Comparison of ENCODE assay signal across 15 cellular contexts in genomic region chr2:11683966-11684365, GRCh38. TPM values are rescaled to one million over a fixed set of nuclear protein-coding genes. Genes with fewer than 3 reads are reported as not detected.
DNase-seq lines count a peak whose midpoint lies in the region; ATAC-seq and TF ChIP-seq lines count a peak whose summit lies in the region.
"Had no signal": no experiment of that assay in that cellular context is flagged by ENCODE, and none has a peak within 500 bp of the region (broad histone marks: within the 10 kb centered on the region; RNA-seq: fewer than 3 reads in every experiment).

No MANE protein-coding gene starts in this region.

- H2AK5ac ChIP-seq in neuronal stem cell (ENCODE audit: low read depth, low read length), result no peak overlapping the region

- no peak overlapping the region for H4K91ac ChIP-seq in neuronal stem cell (ENCODE audit: low read depth, low read length, poor library complexity)

- H3K23ac ChIP-seq in neuronal stem cell (ENCODE audit: low read depth, low read length, poor library complexity), result peak overlapping the region; percentile 8

- H3K4me3 ChIP-seq in heart left ventricle (no peak overlapping the region), neuronal stem cell (ENCODE audit: low read length in 2 of 2) (no peak overlapping the region), spleen (no peak overlapping the region), ascending aorta (no peak overlapping the region)

- no peaks in the 10 kb centered on the region for H3K79me1 ChIP-seq in neuronal stem cell (ENCODE audit: low read depth, low read length)

- no peaks in the 10 kb centered on the region for H3K36me3 ChIP-seq in heart left ventricle
- H3K36me3 ChIP-seq in neuronal stem cell (replicated peaks in 1 of 2; ENCODE audit: control insufficient read depth in 2 of 2, insufficient read depth in 2 of 2, low read length in 2 of 2), result no peaks in the 10 kb centered on the region
- no peaks in the 10 kb centered on the region for H3K36me3 ChIP-seq in spleen
- H3K36me3 ChIP-seq in ascending aorta, result no peaks in the 10 kb centered on the region
- H3K36me3 ChIP-seq: BE2C had no signal

- no peak overlapping the region for H3K9ac ChIP-seq in neuronal stem cell (ENCODE audit: low read depth, low read length, poor library complexity)

- H3K4me2 ChIP-seq in neuronal stem cell (ENCODE audit: insufficient read depth, low read length, poor library complexity, severe bottlenecking), result no peak overlapping the region

- H3K9me3 ChIP-seq in heart left ventricle (no peaks in the 10 kb centered on the region), neuronal stem cell (replicated peaks in 1 of 2; ENCODE audit: control insufficient read depth in 2 of 2, insufficient read depth in 1 of 2, low read depth in 1 of 2, low read length in 2 of 2) (no peaks in the 10 kb centered on the region), spleen (no peaks in the 10 kb centered on the region), ascending aorta (no peaks in the 10 kb centered on the region)
- H3K9me3 ChIP-seq: BE2C had no signal

- H2BK5ac ChIP-seq in neuronal stem cell (ENCODE audit: low read length), result no peak overlapping the region

- ATAC-seq in Right ventricle myocardium superior (ENCODE audit: poor library complexity) (no peak), heart left ventricle (no peak), left lobe of liver (no peak)

- 79 to 84% (median 83%) methylated on average over 4 of the region's 4 CpGs for WGBS in heart left ventricle, 4 donors
- WGBS in neuronal stem cell (ENCODE audit: extremely low coverage in 2 of 2, insufficient read length in 2 of 2, insufficient replicate concordance in 1 of 2), 2 donors, result no CpG with 5 or more reads among the region's 4 CpGs
- whole genome bisulfite sequencing in spleen, 5 donors, result 83 to 90% (median 88%) methylated on average over 4 of the region's 4 CpGs

- DNase-seq in Right ventricle myocardium superior (peak; percentile 12), heart left ventricle (no peak), neuronal stem cell (ENCODE audit: low spot score) (no peak), spleen (peak; percentile 22), ascending aorta (ENCODE audit: low spot score in 2 of 2) (no peak), ecto neural progenitor cell (ENCODE audit: low spot score) (no peak), left lobe of liver (ENCODE audit: low spot score) (no peak)
- DNase-seq: BE2C; CD4-positive, alpha-beta memory T cell; DMS153; EL; GOT3 had no signal

- H3K27me3 ChIP-seq in heart left ventricle (peaks cover 0 to 13% (median 0%) of the 10 kb centered on the region in 9 donors), neuronal stem cell (ENCODE audit: control insufficient read depth in 3 of 3, insufficient read depth in 3 of 3, low read depth in 1 of 3, low read length in 3 of 3) (peaks cover 0 to 45% (median 0%) of the 10 kb centered on the region in 3 experiments), spleen (replicated peaks in 1 of 7) (peaks cover 0 to 31% (median 4%) of the 10 kb centered on the region in 7 donors), ascending aorta (no peaks in the 10 kb centered on the region)
- H3K27me3 ChIP-seq: BE2C had no signal

- H2BK12ac ChIP-seq in neuronal stem cell (ENCODE audit: low read length), result no peak overlapping the region

- TF ChIP-seq CTCF in heart left ventricle (IDR thresholded peaks at IDR 0.05), result no peak
- TF ChIP-seq CTCF in spleen (IDR thresholded peaks at IDR 0.05 in 8 of 11, conservative IDR thresholded peaks at IDR 0.05 in 3 of 11), result no peak
- TF ChIP-seq CTCF in ascending aorta (IDR thresholded peaks at IDR 0.05), result no peak

- H3K27ac ChIP-seq in heart left ventricle (no peak overlapping the region), cingulate gyrus (ENCODE audit: low read depth, low read length) (peak overlapping the region; percentile 19), neuronal stem cell (replicated peaks; ENCODE audit: low read length) (no peak overlapping the region), spleen (no peak overlapping the region), ascending aorta (no peak overlapping the region)
- H3K27ac ChIP-seq: C4-2B, HL-60 had no signal

- no peak overlapping the region for H2AFZ ChIP-seq in neuronal stem cell (ENCODE audit: low read length)

- no peak overlapping the region for H3K4ac ChIP-seq in neuronal stem cell (ENCODE audit: low read length)

- H2BK15ac ChIP-seq in neuronal stem cell (ENCODE audit: low read length), result no peak overlapping the region

- no peak overlapping the region for H2BK120ac ChIP-seq in neuronal stem cell (ENCODE audit: low read depth, low read length)

- intact Hi-C loops in Right ventricle myocardium superior (cut with DNase I), result no loop called here
- intact Hi-C loops in heart left ventricle (cut with DNase I), result loop anchor here in 3 of 10 donors (10.0 kb wide), 1 partner anchor 209 kb away; no protein-coding TSS in a partner anchor
- intact Hi-C loops in spleen (cut with DNase I; ENCODE audit: low total_unique reads), result no loop called here
- intact Hi-C loops in ascending aorta (cut with DNase I), result no loop called here

- H3K4me1 ChIP-seq in heart left ventricle, result peaks cover 0 to 16% (median 12%) of the 10 kb centered on the region in 12 donors
- peaks cover 3 to 10% of the 10 kb centered on the region in 2 donors for H3K4me1 ChIP-seq in neuronal stem cell (ENCODE audit: control insufficient read depth in 2 of 2, insufficient read depth in 1 of 2, low read depth in 1 of 2, low read length in 2 of 2)
- H3K4me1 ChIP-seq in spleen, result peaks cover 0 to 15% (median 12%) of the 10 kb centered on the region in 6 donors
- H3K4me1 ChIP-seq in ascending aorta, result peaks cover 0 to 12% of the 10 kb centered on the region in 2 donors

- TF ChIP-seq POLR2A in heart left ventricle (IDR thresholded peaks at IDR 0.05), result no peak
- TF ChIP-seq POLR2A in spleen (IDR thresholded peaks at IDR 0.05), result no peak

- no peak overlapping the region for H3K14ac ChIP-seq in neuronal stem cell (ENCODE audit: low read length)

- H4K8ac ChIP-seq in neuronal stem cell (ENCODE audit: low read depth, low read length), result no peak overlapping the region

- no peak overlapping the region for H3K18ac ChIP-seq in neuronal stem cell (ENCODE audit: low read length)

RNA-seq across cellular contexts. Expression of gene NTSR2, which starts 14.0 kb away (rescaled TPM):
- total RNA-seq in Right ventricle myocardium superior, result 0.19 TPM
- under 1 TPM in 1 of 9 donors, not detected in 8; 0.16 TPM for total RNA-seq in heart left ventricle
- polyA plus RNA-seq in heart left ventricle, result under 1 TPM in 1 of 2 donors, not detected in 1; 0.04 TPM
- not detected for polyA plus RNA-seq in neuronal stem cell (2013, experiment 1 of 2)
- polyA plus RNA-seq in neuronal stem cell (2013, experiment 2 of 2), result not detected
- not detected for total RNA-seq in spleen
- not detected for polyA plus RNA-seq in spleen
- total RNA-seq in ascending aorta, result not detected
- total RNA-seq in left lobe of liver, result not detected
- total RNA-seq: CD4-positive, alpha-beta memory T cell had no signal
- polyA plus RNA-seq: CD4-positive, alpha-beta memory T cell had no signal

Comparison
In these comparisons a context has a peak if more than half of its experiments do, and no peak if none do; other contexts are left out.
1. DNase-seq: peak in Right ventricle myocardium superior (single experiment) and spleen (single experiment); none in heart left ventricle (0 of 5), neuronal stem cell (single experiment), ascending aorta (0 of 2), ecto neural progenitor cell (single experiment) and left lobe of liver (single experiment).